ENCODE assay signal across 11 cellular contexts in genomic region chrX:103878466-103879151, GRCh38. TPM values are rescaled to one million over a fixed set of nuclear protein-coding genes. Genes with fewer than 3 reads are reported as not detected.
DNase-seq lines count a peak whose midpoint lies in the region; ATAC-seq and TF ChIP-seq lines count a peak whose summit lies in the region.
"Had no signal": no experiment of that assay in that cellular context is flagged by ENCODE, and none has a peak within 500 bp of the region (broad histone marks: within the 10 kb centered on the region; RNA-seq: fewer than 3 reads in every experiment).

No MANE protein-coding gene starts in this region.

- H3K9me3 ChIP-seq in GM23248 (ENCODE audit: low read depth) (no peaks in the 10 kb centered on the region), esophagus squamous epithelium (no peaks in the 10 kb centered on the region)

- WGBS in GM23248 (ENCODE audit: low coverage in 1 of 2, low lambda C conversion rate in 2 of 2, missing lambda C conversion rate in 2 of 2), 2 experiments, result 75 to 83% methylated on average over 7 to 8 of the region's 8 CpGs
- 65 to 71% methylated on average over 7 to 8 of the region's 8 CpGs for WGBS in esophagus squamous epithelium, 2 donors

- DNase-seq in GM23248 (peak; percentile 75), RWPE1 (ENCODE audit: low spot score) (peak; percentile 55), fibroblast of pulmonary artery (ENCODE audit: low read depth) (peak; percentile 82), pulmonary artery endothelial cell (ENCODE audit: low read depth, low spot score) (peak; percentile 2), mesenteric fat pad (ENCODE audit: low spot score) (no peak), erythroblast (lab: John Stamatoyannopoulos, UW) (no peak), esophagus squamous epithelium (lab: John Stamatoyannopoulos, UW) (no peak)
- DNase-seq: activated CD4-positive, alpha-beta T cell treated with anti-CD3 and anti-CD28 coated beads, Interleukin-2, amount 10 ng/mL, durations not matched to agents 7 days and 5 days; activated naive CD4-positive, alpha-beta T cell treated with anti-CD3 and anti-CD28 coated beads, Interleukin-2, amount 10 ng/mL, durations not matched to agents 7 days and 5 days; NCI-H2029 treated with DMSO at 0.1 percent for 48 hours had no signal

- H3K36me3 ChIP-seq in GM23248 (ENCODE audit: low read depth) (no peaks in the 10 kb centered on the region), esophagus squamous epithelium (no peaks in the 10 kb centered on the region)

- peaks cover 21% of the 10 kb centered on the region for H3K4me1 ChIP-seq in GM23248 (ENCODE audit: insufficient read depth)
- no peaks in the 10 kb centered on the region for H3K4me1 ChIP-seq in esophagus squamous epithelium

- H3K9ac ChIP-seq in GM23248, result no peak overlapping the region

- CTCF ChIA-PET in RWPE1 (lab: Yijun Ruan, JAX), result no interaction called here

- no peak for ATAC-seq in GM19324 (IDR thresholded peaks at IDR 0.05; ENCODE audit: low FRiP score, unreplicated experiment)

- H3K4me2 ChIP-seq in GM23248 (ENCODE audit: unreplicated experiment), result no peak overlapping the region

- TF ChIP-seq POLR2A in erythroblast (IDR thresholded peaks at IDR 0.05; ENCODE audit: low read length), result no peak
- no peak for TF ChIP-seq POLR2A in esophagus squamous epithelium (IDR thresholded peaks at IDR 0.05)

- in situ Hi-C loops in GM23248 (cut with MboI), result no loop called here

- H3K27ac ChIP-seq in GM23248 (peak overlapping the region; percentile 62), RWPE1 (no peak overlapping the region), esophagus squamous epithelium (no peak overlapping the region)

- H3K79me2 ChIP-seq in GM23248 (ENCODE audit: insufficient read depth), result no peaks in the 10 kb centered on the region

- POLR2A ChIA-PET in RWPE1 (lab: Yijun Ruan, JAX; ENCODE audit: low non-redundant PET), result no interaction called here

- H3K9me2 ChIP-seq in GM23248 (ENCODE audit: insufficient read depth), result no peaks in the 10 kb centered on the region

- peaks cover 12% of the 10 kb centered on the region; the same call in 1 of the 2 replicates for H3F3A ChIP-seq in GM23248 (ENCODE audit: insufficient read depth)

- TF ChIP-seq CTCF in RWPE1 (conservative IDR thresholded peaks at IDR 0.05; ENCODE audit: low read depth) (no peak), fibroblast of pulmonary artery (IDR thresholded peaks at IDR 0.05; ENCODE audit: low read length, missing control alignments) (no peak), esophagus squamous epithelium (IDR thresholded peaks at IDR 0.05) (no peak)

- intact Hi-C loops in esophagus squamous epithelium (cut with DNase I), result no loop called here

- H4K20me1 ChIP-seq in GM23248 (ENCODE audit: insufficient read depth), result no peaks in the 10 kb centered on the region

- H3K4me3 ChIP-seq in GM23248 (peak overlapping the region; percentile 57; the same call in 1 of the 2 replicates), fibroblast of pulmonary artery (replicated peaks; ENCODE audit: low read depth, low read length) (no peak overlapping the region), esophagus squamous epithelium (no peak overlapping the region)

- H3K27me3 ChIP-seq in GM23248 (replicated peaks; ENCODE audit: insufficient read depth) (no peaks in the 10 kb centered on the region), esophagus squamous epithelium (peaks cover 0 to 5% (median 0%) of the 10 kb centered on the region in 4 donors)

- 0 out of 2 replicates have a peak overlapping the region, but pooled peaks have one; percentile 20 for H2AFZ ChIP-seq in GM23248

RNA-seq across cellular contexts. Expression of gene RAB9B, which starts 46.6 kb away (rescaled TPM):
- total RNA-seq in GM23248 (2014; rRNA removed; shearing (Covaris generic)), result 0.89 and 1.5 TPM in 2 replicates
- polyA plus RNA-seq in GM23248 (2016; fragmentation: Nextera tagmentation; extraction: Ambion mirVana), result 0.80 and 0.81 TPM in 2 replicates
- 0.35 and 0.40 TPM in 2 replicates for total RNA-seq in pulmonary artery endothelial cell
- 0.74 TPM for total RNA-seq in mesenteric fat pad
- 1 to 10 TPM in 1 of 4 donors, under 1 TPM in 2, not detected in 1; 0.23 to 3.8 (median 0.35) TPM for total RNA-seq in esophagus squamous epithelium

Comparison
In these comparisons a context has a peak if more than half of its experiments do, and no peak if none do; other contexts are left out.
1. DNase-seq: peak in GM23248 (single experiment), RWPE1 (single experiment), fibroblast of pulmonary artery (single experiment) and pulmonary artery endothelial cell (single experiment); none in mesenteric fat pad (single experiment), erythroblast (0 of 2) and esophagus squamous epithelium (single experiment).